In genomic region chr7:39651262-39651661, GRCh38 we compare ENCODE assay signal across 18 cellular contexts. TPM values are rescaled to one million over a fixed set of nuclear protein-coding genes. Genes with fewer than 3 reads are reported as not detected.
A peak's percentile ranks its signal among the peaks of the same experiment; 100 is the strongest.
DNase-seq lines count a peak whose midpoint lies in the region; ATAC-seq, FAIRE-seq and TF ChIP-seq lines count a peak whose summit lies in the region.
"Had no signal": no experiment of that assay in that cellular context is flagged by ENCODE, and none has a peak within 500 bp of the region (broad histone marks: within the 10 kb centered on the region; RNA-seq: fewer than 3 reads in every experiment).

No MANE protein-coding gene starts in this region.

- peak; percentile 13 for FAIRE-seq in urothelium cell line (lab: Jason Lieb, UNC)
- no peak for FAIRE-seq in H54 (lab: Jason Lieb, UNC)

- no peaks in the 10 kb centered on the region for H3K9me2 ChIP-seq in GM23248 (ENCODE audit: insufficient read depth)

- no peak for TF ChIP-seq POLR2A in H54 (IDR thresholded peaks at IDR 0.05; ENCODE audit: low read depth, low read length)

- H3K36me3 ChIP-seq in GM23248 (ENCODE audit: low read depth) (no peaks in the 10 kb centered on the region), lower lobe of right lung (no peaks in the 10 kb centered on the region)
- H3K36me3 ChIP-seq: tibial artery had no signal

- 26 to 34% methylated on average over 3 of the region's 3 CpGs for WGBS in GM23248 (ENCODE audit: low coverage in 1 of 2, low lambda C conversion rate in 2 of 2, missing lambda C conversion rate in 2 of 2), 2 experiments

- H3K4me1 ChIP-seq in GM23248 (ENCODE audit: insufficient read depth) (peaks cover 25% of the 10 kb centered on the region), lower lobe of right lung (peaks cover 15% of the 10 kb centered on the region)

- peak overlapping the region; percentile 53 for H3K9ac ChIP-seq in GM23248

- peak; percentile 67 for DNase-seq in GM23248
- DNase-seq in amniotic epithelial cell (ENCODE audit: low read depth), result peak; percentile 15
- DNase-seq in fibroblast of the aortic adventitia (ENCODE audit: low read depth), result peak; percentile 81
- peak; percentile 29 for DNase-seq in urothelium cell line (ENCODE audit: low spot score)
- DNase-seq in LoVo (ENCODE audit: low spot score), result no peak
- no peak for DNase-seq in lower lobe of right lung
- DNase-seq in H54 (ENCODE audit: insufficient read length, low spot score), result no peak
- DNase-seq: activated CD4-positive, alpha-beta T cell treated with anti-CD3 and anti-CD28 coated beads for 1 hour; activated gamma-delta T cell; CD4-positive, CD25-positive, alpha-beta regulatory T cell; cortex of kidney; kidney glomerular epithelial cell; NCI-H187 treated with DMSO at 0.1 percent for 48 hours; stimulated activated CD4-positive, alpha-beta T cell treated with anti-CD3 and anti-CD28 coated beads, Interleukin-4, amount 100 ng/mL, for 24 hours; stimulated activated CD8-positive, alpha-beta memory T cell treated with anti-CD3 and anti-CD28 coated beads, Interleukin-4, amount 100 ng/mL, for 48 hours; T-helper 9 cell had no signal

- peaks cover 96% of the 10 kb centered on the region for H3K79me2 ChIP-seq in GM23248 (ENCODE audit: insufficient read depth)

- H3K27me3 ChIP-seq in GM23248 (replicated peaks; ENCODE audit: insufficient read depth) (no peaks in the 10 kb centered on the region), lower lobe of right lung (ENCODE audit: low read depth) (no peaks in the 10 kb centered on the region)
- H3K27me3 ChIP-seq: tibial artery had no signal

- ATAC-seq in lower lobe of right lung, result no peak

- no peak overlapping the region for H2AFZ ChIP-seq in GM23248

- intact Hi-C loops in lower lobe of right lung (cut with DNase I), result no loop called here

- in situ Hi-C loops in GM23248 (cut with MboI), result no loop called here

- no peak for TF ChIP-seq CTCF in fibroblast of the aortic adventitia (IDR thresholded peaks at IDR 0.05; ENCODE audit: insufficient read depth, low read length)
- no peak for TF ChIP-seq CTCF in lower lobe of right lung (IDR thresholded peaks at IDR 0.05)

- peaks cover 4% of the 10 kb centered on the region; the same call in 1 of the 2 replicates for H4K20me1 ChIP-seq in GM23248 (ENCODE audit: insufficient read depth)

- H3K4me3 ChIP-seq in GM23248, result peak overlapping the region; percentile 53
- no peak overlapping the region for H3K4me3 ChIP-seq in fibroblast of the aortic adventitia (ENCODE audit: low read depth, low read length)
- no peak overlapping the region for H3K4me3 ChIP-seq in lower lobe of right lung
- H3K4me3 ChIP-seq: skin epidermis, tibial artery had no signal

- H3K27ac ChIP-seq in GM23248, result peak overlapping the region; percentile 86
- no peak overlapping the region for H3K27ac ChIP-seq in lower lobe of right lung
- H3K27ac ChIP-seq: tibial artery had no signal

- peaks cover 32% of the 10 kb centered on the region for H3F3A ChIP-seq in GM23248 (ENCODE audit: insufficient read depth)

- H3K4me2 ChIP-seq in GM23248 (ENCODE audit: unreplicated experiment), result peak overlapping the region; percentile 73

- H3K9me3 ChIP-seq in GM23248 (ENCODE audit: low read depth), result no peaks in the 10 kb centered on the region
- H3K9me3 ChIP-seq in lower lobe of right lung, result peaks cover 7% of the 10 kb centered on the region
- H3K9me3 ChIP-seq: tibial artery had no signal

RNA-seq across cellular contexts. Expression of gene RALA, which starts 27.9 kb away (rescaled TPM):
- 21.7 and 23.1 TPM in 2 replicates for total RNA-seq in GM23248 (2014; rRNA removed; shearing (Covaris generic))
- 79.2 and 82.8 TPM in 2 replicates for polyA plus RNA-seq in GM23248 (2016; fragmentation: Nextera tagmentation; extraction: Ambion mirVana)
- total RNA-seq in fibroblast of the aortic adventitia (ENCODE audit: low replicate concordance) (42.7 and 61.5 TPM in 2 replicates), lower lobe of right lung (48.0 TPM)

Comparison
In these comparisons a context has a peak if more than half of its experiments do, and no peak if none do; other contexts are left out.
1. DNase-seq: peak in GM23248 (single experiment), amniotic epithelial cell (single experiment), fibroblast of the aortic adventitia (single experiment) and urothelium cell line (single experiment); none in LoVo (single experiment), lower lobe of right lung (single experiment) and H54 (single experiment).